ENCODE assay signal across 8 cellular contexts in the genomic region with DNA sequence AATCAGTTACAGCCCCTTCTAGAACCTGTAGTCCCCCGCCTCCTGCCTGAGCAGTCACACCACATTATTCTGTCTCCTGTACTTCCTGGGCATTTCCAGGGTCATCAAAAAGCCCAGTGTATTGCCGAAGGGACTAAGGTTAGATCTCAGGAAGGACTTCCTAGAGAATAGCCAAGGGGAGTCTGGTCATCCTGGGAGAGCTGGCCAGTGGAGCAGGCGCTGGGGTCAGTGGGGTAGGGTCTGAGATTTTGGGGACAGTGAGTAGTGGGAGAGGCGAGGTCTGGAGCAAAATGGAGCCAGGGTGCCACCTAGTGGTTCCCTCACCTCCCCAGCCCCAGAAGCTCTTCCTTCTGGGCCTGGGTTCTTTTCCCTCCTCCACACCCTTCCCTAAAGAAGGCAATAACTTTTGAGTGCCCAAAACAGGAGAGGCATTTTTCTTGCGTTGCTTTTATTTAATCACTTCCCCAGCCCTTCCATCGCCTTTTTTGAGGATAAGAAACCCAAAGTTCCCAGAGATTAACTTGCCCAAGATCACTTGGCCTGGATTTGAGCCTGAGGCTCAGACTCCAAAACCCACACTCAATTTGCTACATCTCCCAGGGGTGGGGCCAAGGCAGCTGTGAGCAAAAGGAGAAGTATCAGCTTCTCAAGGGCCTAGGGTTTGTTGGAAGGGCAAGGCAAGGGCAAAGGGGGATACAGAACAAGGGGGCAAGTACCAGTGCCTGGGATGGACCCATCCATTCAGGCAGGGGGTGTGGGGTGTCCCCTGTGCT. TPM values are rescaled to one million over a fixed set of nuclear protein-coding genes. Genes with fewer than 3 reads are reported as not detected.
A peak's percentile ranks its signal among the peaks of the same experiment; 100 is the strongest.
DNase-seq lines count a peak whose midpoint lies in the region; ATAC-seq and TF ChIP-seq lines count a peak whose summit lies in the region.

No MANE protein-coding gene starts in this region.

- H3K27ac ChIP-seq in OCI-LY3 (ENCODE audit: low read length), result peak overlapping the region; percentile 88

- H2AFZ ChIP-seq in OCI-LY3 (ENCODE audit: low read depth, low read length), result no peak overlapping the region

- no peaks in the 10 kb centered on the region for H4K20me1 ChIP-seq in OCI-LY3 (ENCODE audit: insufficient read depth, low read length)

- peaks cover 53% of the 10 kb centered on the region for H3K4me1 Mint-ChIP-seq in activated naive CD8-positive, alpha-beta T cell treated with anti-CD3 and anti-CD28 coated beads, Interleukin-2, amount 50 U/mL, for 24 hours
- H3K4me1 Mint-ChIP-seq in stimulated activated memory B cell treated with anti-CD40 and anti-IgM and Interleukin-4, amounts not matched to agents 10 μg/mL and 1 μg/mL and 100 μg/mL, for 72 hours, result peaks cover 68% of the 10 kb centered on the region

- no peaks in the 10 kb centered on the region for H3K27me3 Mint-ChIP-seq in activated naive CD8-positive, alpha-beta T cell treated with anti-CD3 and anti-CD28 coated beads, Interleukin-2, amount 50 U/mL, for 24 hours
- no peaks in the 10 kb centered on the region for H3K27me3 Mint-ChIP-seq in stimulated activated memory B cell treated with anti-CD40 and anti-IgM and Interleukin-4, amounts not matched to agents 10 μg/mL and 1 μg/mL and 100 μg/mL, for 72 hours

- H3K36me3 ChIP-seq in H7 (replicated peaks; ENCODE audit: control insufficient read depth, insufficient read depth, low read length) (no peaks in the 10 kb centered on the region; the same call in 1 of the 2 replicates), OCI-LY3 (replicated peaks; ENCODE audit: low read depth, low read length) (no peaks in the 10 kb centered on the region)

- peak overlapping the region; percentile 29; the same call in 1 of the 2 replicates for H3K9ac ChIP-seq in OCI-LY3 (ENCODE audit: low read length)

- ATAC-seq in activated naive CD8-positive, alpha-beta T cell treated with anti-CD3 and anti-CD28 coated beads, Interleukin-2, amount 50 U/mL, for 24 hours, result no peak
- ATAC-seq in stimulated activated memory B cell treated with anti-CD40 and anti-IgM and Interleukin-4, amounts not matched to agents 10 μg/mL and 1 μg/mL and 100 μg/mL, for 72 hours, result no peak
- no peak for ATAC-seq in HG03025 (IDR thresholded peaks at IDR 0.05; ENCODE audit: low FRiP score, unreplicated experiment)

- H3K4me2 ChIP-seq in OCI-LY3 (ENCODE audit: low read length), result peak overlapping the region; percentile 85

- H3K4me1 ChIP-seq in OCI-LY3 (ENCODE audit: low read length), result peaks cover 54% of the 10 kb centered on the region

- no peaks in the 10 kb centered on the region for H3K9me3 ChIP-seq in OCI-LY3 (ENCODE audit: insufficient read depth, low read length)

- peak; percentile 51 for DNase-seq in CD1c-positive myeloid dendritic cell (ENCODE audit: extremely low spot score)
- DNase-seq in H7, result peak; percentile 91
- peak; percentile 64 for DNase-seq in activated naive CD8-positive, alpha-beta T cell treated with anti-CD3 and anti-CD28 coated beads, Interleukin-2, amount 50 U/mL, for 24 hours
- peak; percentile 76 for DNase-seq in iPS-NIHi11 (ENCODE audit: low spot score)
- no peak for DNase-seq in cerebellum (ENCODE audit: low spot score)

- H3K27me3 ChIP-seq in H7 (ENCODE audit: control insufficient read depth, insufficient read depth, low read length) (no peaks in the 10 kb centered on the region), OCI-LY3 (ENCODE audit: low read depth, low read length) (no peaks in the 10 kb centered on the region)

- H3K9me3 Mint-ChIP-seq in activated naive CD8-positive, alpha-beta T cell treated with anti-CD3 and anti-CD28 coated beads, Interleukin-2, amount 50 U/mL, for 24 hours, result no peaks in the 10 kb centered on the region
- H3K9me3 Mint-ChIP-seq in stimulated activated memory B cell treated with anti-CD40 and anti-IgM and Interleukin-4, amounts not matched to agents 10 μg/mL and 1 μg/mL and 100 μg/mL, for 72 hours, result no peaks in the 10 kb centered on the region

- peak; percentile 97 for TF ChIP-seq CTCF in OCI-LY3 (IDR thresholded peaks at IDR 0.05; ENCODE audit: low read depth, low read length)

- H3K27ac Mint-ChIP-seq in activated naive CD8-positive, alpha-beta T cell treated with anti-CD3 and anti-CD28 coated beads, Interleukin-2, amount 50 U/mL, for 24 hours, result peak overlapping the region; percentile 21
- peak overlapping the region; percentile 77 for H3K27ac Mint-ChIP-seq in stimulated activated memory B cell treated with anti-CD40 and anti-IgM and Interleukin-4, amounts not matched to agents 10 μg/mL and 1 μg/mL and 100 μg/mL, for 72 hours

- H3K36me3 Mint-ChIP-seq in activated naive CD8-positive, alpha-beta T cell treated with anti-CD3 and anti-CD28 coated beads, Interleukin-2, amount 50 U/mL, for 24 hours (ENCODE audit: low read depth), result no peaks in the 10 kb centered on the region
- peaks cover 20% of the 10 kb centered on the region for H3K36me3 Mint-ChIP-seq in stimulated activated memory B cell treated with anti-CD40 and anti-IgM and Interleukin-4, amounts not matched to agents 10 μg/mL and 1 μg/mL and 100 μg/mL, for 72 hours

- no peak overlapping the region for H3K4me3 ChIP-seq in H7 (ENCODE audit: insufficient read depth, low read depth, low read length)
- H3K4me3 ChIP-seq in OCI-LY3 (ENCODE audit: low read length), result peak overlapping the region; percentile 36

- no peak overlapping the region for H3K4me3 Mint-ChIP-seq in activated naive CD8-positive, alpha-beta T cell treated with anti-CD3 and anti-CD28 coated beads, Interleukin-2, amount 50 U/mL, for 24 hours
- H3K4me3 Mint-ChIP-seq in stimulated activated memory B cell treated with anti-CD40 and anti-IgM and Interleukin-4, amounts not matched to agents 10 μg/mL and 1 μg/mL and 100 μg/mL, for 72 hours, result peak overlapping the region; percentile 0

- no peaks in the 10 kb centered on the region for H3K79me2 ChIP-seq in OCI-LY3 (ENCODE audit: low read length)

RNA-seq across cellular contexts. Expression of a gene that starts 7.3 kb away (rescaled TPM):
- total RNA-seq in H7 (2014; rRNA removed; shearing (Covaris generic)), result 7.3 and 9.8 TPM in 2 replicates
- total RNA-seq in cerebellum, result 7.8 TPM

RNA-seq across cellular contexts. Expression of a gene that starts 12.1 kb away (rescaled TPM):
- 43.6 and 48.5 TPM in 2 replicates for total RNA-seq in H7 (2014; rRNA removed; shearing (Covaris generic))
- 16.2 TPM for total RNA-seq in cerebellum

RNA-seq across cellular contexts. Expression of a gene that starts 17.7 kb away (rescaled TPM):
- total RNA-seq in H7 (2014; rRNA removed; shearing (Covaris generic)), result 52.6 and 62.8 TPM in 2 replicates
- 8.5 TPM for total RNA-seq in cerebellum

RNA-seq across cellular contexts. Expression of a gene that starts 26.7 kb away (rescaled TPM):
- total RNA-seq in H7 (2014; rRNA removed; shearing (Covaris generic)), result 298 and 333 TPM in 2 replicates
- 16.7 TPM for total RNA-seq in cerebellum

RNA-seq across cellular contexts. Expression of a gene that starts 30.6 kb away (rescaled TPM):
- 342 and 347 TPM in 2 replicates for total RNA-seq in H7 (2014; rRNA removed; shearing (Covaris generic))
- 26.5 TPM for total RNA-seq in cerebellum
